9 cellular contexts compared by ENCODE assay signal in genomic region chr6:81749704-81750103, GRCh38. TPM values are rescaled to one million over a fixed set of nuclear protein-coding genes. Genes with fewer than 3 reads are reported as not detected.
DNase-seq lines count a peak whose midpoint lies in the region; ATAC-seq and TF ChIP-seq lines count a peak whose summit lies in the region.
"Had no signal": no experiment of that assay in that cellular context is flagged by ENCODE, and none has a peak within 500 bp of the region (broad histone marks: within the 10 kb centered on the region; RNA-seq: fewer than 3 reads in every experiment).

No MANE protein-coding gene starts in this region.

- CTCF ChIA-PET in BJ (lab: Yijun Ruan, JAX) = interaction anchor here (0.6 kb wide), 1 partner anchor 471 kb away, joined by 3 read pairs; no protein-coding TSS in a partner anchor

- H3K4me1 ChIP-seq in neutrophil (ENCODE audit: control insufficient read depth in 1 of 2, insufficient read depth in 1 of 2, low read depth in 1 of 2, low read length in 1 of 2) = peaks cover 77 to 80% of the 10 kb centered on the region in 2 experiments

- H3K27ac Mint-ChIP-seq in activated naive CD8-positive, alpha-beta T cell treated with anti-CD3 and anti-CD28 coated beads for 36 hours = no peak overlapping the region
- H3K27ac Mint-ChIP-seq: activated T-helper 1 cell treated with anti-CD3 and anti-CD28 coated beads, Interleukin-12 subunit alpha, Interleukin-12 subunit beta, Interleukin-2, Interleukin-4 antibody, amounts not matched to agents 30 ng/mL and 10 ng/mL and 1 ng/mL, durations not matched to agents 14 hours and 24 hours and 36 hours had no signal

- H3K4me1 Mint-ChIP-seq in activated naive CD8-positive, alpha-beta T cell treated with anti-CD3 and anti-CD28 coated beads for 36 hours = peaks cover 44% of the 10 kb centered on the region

- POLR2A ChIA-PET in BJ (lab: Charles Lee) = no interaction called here

- H3K9me3 ChIP-seq in neutrophil = no peaks in the 10 kb centered on the region

- peaks cover 6% of the 10 kb centered on the region for H3K36me3 Mint-ChIP-seq in activated naive CD8-positive, alpha-beta T cell treated with anti-CD3 and anti-CD28 coated beads for 36 hours

- no peak for TF ChIP-seq CTCF in BJ (IDR thresholded peaks at IDR 0.05; ENCODE audit: insufficient read depth, low read depth, low read length)
- TF ChIP-seq CTCF in neutrophil (IDR thresholded peaks at IDR 0.05) = no peak

- H3K36me3 ChIP-seq in BJ (ENCODE audit: control insufficient read depth, insufficient read depth, low read length) (peaks cover 8% of the 10 kb centered on the region), neutrophil (no peaks in the 10 kb centered on the region)

- no peaks in the 10 kb centered on the region for H3K9me3 Mint-ChIP-seq in activated naive CD8-positive, alpha-beta T cell treated with anti-CD3 and anti-CD28 coated beads for 36 hours
- H3K9me3 Mint-ChIP-seq: activated T-helper 1 cell treated with anti-CD3 and anti-CD28 coated beads, Interleukin-12 subunit alpha, Interleukin-12 subunit beta, Interleukin-2, Interleukin-4 antibody, amounts not matched to agents 30 ng/mL and 10 ng/mL and 1 ng/mL, durations not matched to agents 14 hours and 24 hours and 36 hours had no signal

- H3K4me3 ChIP-seq in BJ (ENCODE audit: low read depth, low read length) = peak overlapping the region; percentile 95
- peak overlapping the region; percentile 86 to 90 for H3K4me3 ChIP-seq in neutrophil (ENCODE audit: low read depth in 1 of 2, low read length in 1 of 2)

- peaks cover 6% of the 10 kb centered on the region for H3K27me3 Mint-ChIP-seq in activated naive CD8-positive, alpha-beta T cell treated with anti-CD3 and anti-CD28 coated beads for 36 hours

- no peak for ATAC-seq in HG02884 (IDR thresholded peaks at IDR 0.05; ENCODE audit: unreplicated experiment)
- ATAC-seq in HG03039 (IDR thresholded peaks at IDR 0.05; ENCODE audit: unreplicated experiment) = no peak

- DNase-seq in BJ (ENCODE audit: low read depth) (no peak), NCI-H748 (lab: John Stamatoyannopoulos, UW; ENCODE audit: unreplicated experiment) (peak; percentile 75), fibroblast of peridontal ligament (ENCODE audit: extremely low read depth) (peak; percentile 47), 8988T (no peak)
- DNase-seq in activated naive CD8-positive, alpha-beta T cell treated with anti-CD3 and anti-CD28 coated beads for 36 hours = no peak

- H3K27me3 ChIP-seq in BJ (ENCODE audit: control insufficient read depth, insufficient read depth, low read length) (no peaks in the 10 kb centered on the region), neutrophil (no peaks in the 10 kb centered on the region)

- no peak overlapping the region for H3K4me3 Mint-ChIP-seq in activated naive CD8-positive, alpha-beta T cell treated with anti-CD3 and anti-CD28 coated beads for 36 hours

- peak overlapping the region; percentile 96 for H3K27ac ChIP-seq in neutrophil

RNA-seq across cellular contexts. Expression of gene TENT5A, which starts 2.8 kb away (rescaled TPM):
- polyA plus RNA-seq in BJ (2011; rRNA removed) = 9.7 and 19.8 TPM in 2 replicates
- 10.1 and 13.4 TPM in 2 replicates for polyA minus RNA-seq in BJ (2011; rRNA and poly(A)+ RNA removed)
- under 1 TPM; 0.76 to 0.94 TPM for total RNA-seq in activated naive CD8-positive, alpha-beta T cell treated with anti-CD3 and anti-CD28 coated beads for 36 hours

Comparison
In these comparisons a context has a peak if more than half of its experiments do, and no peak if none do; other contexts are left out.
1. DNase-seq: peak in NCI-H748 (single experiment) and fibroblast of peridontal ligament (single experiment); none in BJ (single experiment), activated naive CD8-positive, alpha-beta T cell treated with anti-CD3 and anti-CD28 coated beads for 36 hours (single experiment) and 8988T (single experiment).